In the genomic region with DNA sequence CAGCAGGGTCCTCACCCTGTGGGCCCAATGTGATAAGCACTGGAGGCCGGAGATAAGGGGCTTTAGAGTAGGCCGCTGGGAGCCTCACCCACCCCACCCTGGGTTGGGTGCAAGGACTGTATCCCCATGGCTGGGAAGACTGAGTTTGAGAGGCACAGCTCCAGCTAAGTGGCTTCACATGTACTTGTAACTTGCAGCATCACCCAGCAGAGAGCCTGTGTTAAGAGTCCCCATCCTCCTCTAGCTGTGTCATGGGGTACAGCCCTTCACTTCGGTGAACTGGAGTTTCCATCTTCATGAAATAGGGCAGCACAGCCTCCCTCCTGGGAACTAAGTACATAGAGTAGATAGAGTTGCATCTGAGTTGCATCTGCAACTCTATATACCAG, we compare ENCODE assay signal across 8 cellular contexts. TPM values are rescaled to one million over a fixed set of nuclear protein-coding genes. Genes with fewer than 3 reads are reported as not detected.
DNase-seq lines count a peak whose midpoint lies in the region; ATAC-seq and TF ChIP-seq lines count a peak whose summit lies in the region.
"Had no signal": no experiment of that assay in that cellular context is flagged by ENCODE, and none has a peak within 500 bp of the region (broad histone marks: within the 10 kb centered on the region; RNA-seq: fewer than 3 reads in every experiment).

No MANE protein-coding gene starts in this region.

- DNase-seq in GM13977 (ENCODE audit: low spot score) (peak; percentile 8), NCI-H748 treated with DMSO at 0.1 percent for 48 hours (lab: John Stamatoyannopoulos, UW) (no peak), NCI-H345 (lab: John Stamatoyannopoulos, UW) (no peak)
- DNase-seq in naive thymus-derived CD8-positive, alpha-beta T cell: no peak
- DNase-seq: retina had no signal

- peak overlapping the region; percentile 88 for H3K4me3 Mint-ChIP-seq in activated naive CD8-positive, alpha-beta T cell
- peak overlapping the region; percentile 84 to 94 (median 88) for H3K4me3 Mint-ChIP-seq in naive thymus-derived CD8-positive, alpha-beta T cell

- in situ Hi-C loops in GM13977 (cut with MboI; ENCODE audit: low pct_unique_long_range_greater_than_20kb, low sequenced_read_pairs, unreplicated experiment): no loop called here

- peak overlapping the region; percentile 75 for H3K27ac Mint-ChIP-seq in activated naive CD8-positive, alpha-beta T cell
- H3K27ac Mint-ChIP-seq in naive thymus-derived CD8-positive, alpha-beta T cell: peak overlapping the region in 8 of 10 donors; percentile 39 to 91 (median 69)

- H3K4me1 Mint-ChIP-seq in activated naive CD8-positive, alpha-beta T cell (ENCODE audit: low read depth): peaks cover 34% of the 10 kb centered on the region
- peaks cover 20 to 36% (median 31%) of the 10 kb centered on the region in 4 donors for H3K4me1 Mint-ChIP-seq in naive thymus-derived CD8-positive, alpha-beta T cell

- H3K27me3 Mint-ChIP-seq in activated naive CD8-positive, alpha-beta T cell: no peaks in the 10 kb centered on the region
- H3K27me3 Mint-ChIP-seq in naive thymus-derived CD8-positive, alpha-beta T cell: no peaks in the 10 kb centered on the region

- no peaks in the 10 kb centered on the region for H3K36me3 Mint-ChIP-seq in activated naive CD8-positive, alpha-beta T cell
- peaks cover 0 to 21% (median 0%) of the 10 kb centered on the region in 3 donors for H3K36me3 Mint-ChIP-seq in naive thymus-derived CD8-positive, alpha-beta T cell

- POLR2A ChIA-PET in naive thymus-derived CD8-positive, alpha-beta T cell (lab: Charles Lee): interaction anchor here (0.6 to 14.5 kb wide), 6 partner anchors 8 to 350 kb away, joined by 3 to 1021 read pairs (median 4); a partner anchor contains a TSS

- TF ChIP-seq CTCF in GM13977 (IDR thresholded peaks at IDR 0.05; ENCODE audit: extremely low read depth, insufficient read depth, missing control alignments): no peak

- ATAC-seq in naive thymus-derived CD8-positive, alpha-beta T cell: no peak
- ATAC-seq in GM18907 (IDR thresholded peaks at IDR 0.05; ENCODE audit: unreplicated experiment): no peak

- H3K9me3 Mint-ChIP-seq in activated naive CD8-positive, alpha-beta T cell (ENCODE audit: low read depth): no peaks in the 10 kb centered on the region
- no peaks in the 10 kb centered on the region for H3K9me3 Mint-ChIP-seq in naive thymus-derived CD8-positive, alpha-beta T cell

RNA-seq across cellular contexts. Expression of a gene that starts 1.3 kb away (rescaled TPM):
- 100 to 1,000 TPM; 108 to 112 TPM for total RNA-seq in naive thymus-derived CD8-positive, alpha-beta T cell
- 100 to 1,000 TPM; 253 to 362 (median 333) TPM for polyA plus RNA-seq in naive thymus-derived CD8-positive, alpha-beta T cell

RNA-seq across cellular contexts. Expression of a gene that starts 1.5 kb away (rescaled TPM):
- 1 to 10 TPM in 1 of 2 experiments, not detected in 1; 1.1 TPM for total RNA-seq in naive thymus-derived CD8-positive, alpha-beta T cell
- 1 to 10 TPM in 2 of 3 donors, under 1 TPM in 1; 0.96 to 3.1 (median 1.0) TPM for polyA plus RNA-seq in naive thymus-derived CD8-positive, alpha-beta T cell
- total RNA-seq: LHCN-M2 had no signal

RNA-seq across cellular contexts. Expression of a gene that starts 6.0 kb away (rescaled TPM):
- 10 to 100 TPM; 12.1 to 12.9 TPM for total RNA-seq in naive thymus-derived CD8-positive, alpha-beta T cell
- polyA plus RNA-seq in naive thymus-derived CD8-positive, alpha-beta T cell: 10 to 100 TPM; 16.3 to 22.6 (median 21.9) TPM

RNA-seq across cellular contexts. Expression of a gene that starts 9.1 kb away (rescaled TPM):
- total RNA-seq in naive thymus-derived CD8-positive, alpha-beta T cell: 100 to 1,000 TPM in 1 of 2 experiments, 10 to 100 TPM in 1; 99.1 to 103 TPM
- polyA plus RNA-seq in naive thymus-derived CD8-positive, alpha-beta T cell: 1,000 to 10,000 TPM in 2 of 3 donors, 100 to 1,000 TPM in 1; 845 to 1,468 (median 1,203) TPM

RNA-seq across cellular contexts. Expression of a gene that starts 25.0 kb away (rescaled TPM):
- 10 to 100 TPM; 25.2 to 27.0 TPM for total RNA-seq in naive thymus-derived CD8-positive, alpha-beta T cell
- 1 to 10 TPM; 3.0 to 4.3 (median 3.2) TPM for polyA plus RNA-seq in naive thymus-derived CD8-positive, alpha-beta T cell
